Comparison of ENCODE assay signal across 1 cellular context in the genomic region with DNA sequence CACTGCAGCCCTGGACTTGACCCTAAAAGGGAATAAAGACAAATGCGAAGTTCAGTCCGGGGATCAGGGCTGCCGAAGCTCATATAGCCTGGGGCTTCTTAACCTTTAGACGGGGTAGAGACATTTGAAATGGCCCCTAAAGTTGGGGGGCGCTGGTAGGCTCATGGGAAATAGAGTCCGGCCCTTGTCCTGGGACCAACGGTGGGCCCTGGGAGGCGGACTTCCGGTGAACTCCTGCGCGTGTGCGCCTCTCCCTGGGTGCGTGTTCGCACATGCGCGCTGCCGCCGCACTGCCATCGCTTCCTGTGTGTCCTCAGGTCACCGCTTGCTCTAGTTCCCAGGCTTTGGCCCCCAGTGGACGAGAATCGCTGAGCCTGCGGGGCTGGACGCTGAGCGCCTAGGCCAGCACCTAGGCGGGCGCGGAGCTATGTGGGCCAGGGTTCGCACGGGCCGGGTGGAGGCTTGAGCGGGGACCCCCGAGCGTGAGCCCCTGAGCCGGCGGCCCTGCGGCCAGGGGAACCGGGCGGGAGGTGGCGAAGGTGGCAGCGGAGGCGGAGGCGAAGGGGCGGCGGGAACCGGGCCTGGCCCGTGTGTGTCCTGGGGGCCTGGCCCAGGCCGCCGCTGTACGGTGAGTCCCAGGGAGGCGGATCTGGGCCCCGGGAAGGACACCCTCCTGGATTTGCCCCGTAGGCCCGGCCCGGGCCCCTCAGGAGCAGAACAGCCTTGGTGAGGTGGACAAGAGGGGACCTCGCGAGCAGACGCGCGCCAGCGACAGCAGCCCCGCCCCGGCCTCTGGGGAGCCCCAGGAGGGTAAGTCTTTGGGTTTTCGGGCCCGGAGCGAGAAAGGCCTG.
TF ChIP-seq lines count a peak whose summit lies in the region.

No MANE protein-coding gene starts in this region.

TF ChIP-seq in GM12878, 131 proteins besides CTCF, POLR2A, EP300 and RAD21 (continued from another document):
- TF ChIP-seq, protein P1, sequence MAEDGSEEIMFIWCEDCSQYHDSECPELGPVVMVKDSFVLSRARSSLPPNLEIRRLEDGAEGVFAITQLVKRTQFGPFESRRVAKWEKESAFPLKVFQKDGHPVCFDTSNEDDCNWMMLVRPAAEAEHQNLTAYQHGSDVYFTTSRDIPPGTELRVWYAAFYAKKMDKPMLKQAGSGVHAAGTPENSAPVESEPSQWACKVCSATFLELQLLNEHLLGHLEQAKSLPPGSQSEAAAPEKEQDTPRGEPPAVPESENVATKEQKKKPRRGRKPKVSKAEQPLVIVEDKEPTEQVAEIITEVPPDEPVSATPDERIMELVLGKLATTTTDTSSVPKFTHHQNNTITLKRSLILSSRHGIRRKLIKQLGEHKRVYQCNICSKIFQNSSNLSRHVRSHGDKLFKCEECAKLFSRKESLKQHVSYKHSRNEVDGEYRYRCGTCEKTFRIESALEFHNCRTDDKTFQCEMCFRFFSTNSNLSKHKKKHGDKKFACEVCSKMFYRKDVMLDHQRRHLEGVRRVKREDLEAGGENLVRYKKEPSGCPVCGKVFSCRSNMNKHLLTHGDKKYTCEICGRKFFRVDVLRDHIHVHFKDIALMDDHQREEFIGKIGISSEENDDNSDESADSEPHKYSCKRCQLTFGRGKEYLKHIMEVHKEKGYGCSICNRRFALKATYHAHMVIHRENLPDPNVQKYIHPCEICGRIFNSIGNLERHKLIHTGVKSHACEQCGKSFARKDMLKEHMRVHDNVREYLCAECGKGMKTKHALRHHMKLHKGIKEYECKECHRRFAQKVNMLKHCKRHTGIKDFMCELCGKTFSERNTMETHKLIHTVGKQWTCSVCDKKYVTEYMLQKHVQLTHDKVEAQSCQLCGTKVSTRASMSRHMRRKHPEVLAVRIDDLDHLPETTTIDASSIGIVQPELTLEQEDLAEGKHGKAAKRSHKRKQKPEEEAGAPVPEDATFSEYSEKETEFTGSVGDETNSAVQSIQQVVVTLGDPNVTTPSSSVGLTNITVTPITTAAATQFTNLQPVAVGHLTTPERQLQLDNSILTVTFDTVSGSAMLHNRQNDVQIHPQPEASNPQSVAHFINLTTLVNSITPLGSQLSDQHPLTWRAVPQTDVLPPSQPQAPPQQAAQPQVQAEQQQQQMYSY (CRISPR knock-in tag; IDR thresholded peaks at IDR 0.05): no peak
- TF ChIP-seq IKZF1 (conservative IDR thresholded peaks at IDR 0.05): peak; percentile 91
- TF ChIP-seq SIX5 (IDR thresholded peaks at IDR 0.05; ENCODE audit: low read depth, low read length, severe bottlenecking): peak; percentile 67
- no peak for TF ChIP-seq YBX1 (IDR thresholded peaks at IDR 0.05)
- peak; percentile 13 to 64; a peak in 2 of 4 replicates for TF ChIP-seq BHLHE40 (IDR thresholded peaks at IDR 0.05; ENCODE audit: borderline replicate concordance in 1 of 2, low read depth in 2 of 2, low read length in 1 of 2)
- peak; percentile 53 to 87 for TF ChIP-seq SRF (IDR thresholded peaks at IDR 0.05; ENCODE audit: low read depth in 2 of 2, low read length in 2 of 2)
- TF ChIP-seq ZNF274 (IDR thresholded peaks at IDR 0.05; ENCODE audit: insufficient read depth, insufficient read length): no peak
- peak; percentile 85 for TF ChIP-seq NRF1 (conservative IDR thresholded peaks at IDR 0.05; ENCODE audit: low read depth, low read length)
- peak; percentile 75 for TF ChIP-seq HCFC1 (IDR thresholded peaks at IDR 0.05; ENCODE audit: low read length)
- no peak for TF ChIP-seq RFX5 (IDR thresholded peaks at IDR 0.05; ENCODE audit: low read depth, low read length)
- no peak for TF ChIP-seq POU2F2 (IDR thresholded peaks at IDR 0.05; ENCODE audit: borderline replicate concordance, low read depth, low read length)
- peak; percentile 44 for TF ChIP-seq CREB1 (IDR thresholded peaks at IDR 0.05; ENCODE audit: low read depth)
- TF ChIP-seq, protein P2, sequence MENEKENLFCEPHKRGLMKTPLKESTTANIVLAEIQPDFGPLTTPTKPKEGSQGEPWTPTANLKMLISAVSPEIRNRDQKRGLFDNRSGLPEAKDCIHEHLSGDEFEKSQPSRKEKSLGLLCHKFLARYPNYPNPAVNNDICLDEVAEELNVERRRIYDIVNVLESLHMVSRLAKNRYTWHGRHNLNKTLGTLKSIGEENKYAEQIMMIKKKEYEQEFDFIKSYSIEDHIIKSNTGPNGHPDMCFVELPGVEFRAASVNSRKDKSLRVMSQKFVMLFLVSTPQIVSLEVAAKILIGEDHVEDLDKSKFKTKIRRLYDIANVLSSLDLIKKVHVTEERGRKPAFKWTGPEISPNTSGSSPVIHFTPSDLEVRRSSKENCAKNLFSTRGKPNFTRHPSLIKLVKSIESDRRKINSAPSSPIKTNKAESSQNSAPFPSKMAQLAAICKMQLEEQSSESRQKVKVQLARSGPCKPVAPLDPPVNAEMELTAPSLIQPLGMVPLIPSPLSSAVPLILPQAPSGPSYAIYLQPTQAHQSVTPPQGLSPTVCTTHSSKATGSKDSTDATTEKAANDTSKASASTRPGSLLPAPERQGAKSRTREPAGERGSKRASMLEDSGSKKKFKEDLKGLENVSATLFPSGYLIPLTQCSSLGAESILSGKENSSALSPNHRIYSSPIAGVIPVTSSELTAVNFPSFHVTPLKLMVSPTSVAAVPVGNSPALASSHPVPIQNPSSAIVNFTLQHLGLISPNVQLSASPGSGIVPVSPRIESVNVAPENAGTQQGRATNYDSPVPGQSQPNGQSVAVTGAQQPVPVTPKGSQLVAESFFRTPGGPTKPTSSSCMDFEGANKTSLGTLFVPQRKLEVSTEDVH (IDR thresholded peaks at IDR 0.05; ENCODE audit: low read depth, partially characterized antibody): no peak
- TF ChIP-seq GABPA (IDR thresholded peaks at IDR 0.05; ENCODE audit: low read depth): peak; percentile 84
- TF ChIP-seq RUNX3 (IDR thresholded peaks at IDR 0.05; ENCODE audit: low read length): peak; percentile 36
- TF ChIP-seq TCF12 (IDR thresholded peaks at IDR 0.05; ENCODE audit: low read depth, low read length): 0 out of 2 replicates have a peak, but pooled peaks have one; percentile 35
- TF ChIP-seq, protein P3, sequence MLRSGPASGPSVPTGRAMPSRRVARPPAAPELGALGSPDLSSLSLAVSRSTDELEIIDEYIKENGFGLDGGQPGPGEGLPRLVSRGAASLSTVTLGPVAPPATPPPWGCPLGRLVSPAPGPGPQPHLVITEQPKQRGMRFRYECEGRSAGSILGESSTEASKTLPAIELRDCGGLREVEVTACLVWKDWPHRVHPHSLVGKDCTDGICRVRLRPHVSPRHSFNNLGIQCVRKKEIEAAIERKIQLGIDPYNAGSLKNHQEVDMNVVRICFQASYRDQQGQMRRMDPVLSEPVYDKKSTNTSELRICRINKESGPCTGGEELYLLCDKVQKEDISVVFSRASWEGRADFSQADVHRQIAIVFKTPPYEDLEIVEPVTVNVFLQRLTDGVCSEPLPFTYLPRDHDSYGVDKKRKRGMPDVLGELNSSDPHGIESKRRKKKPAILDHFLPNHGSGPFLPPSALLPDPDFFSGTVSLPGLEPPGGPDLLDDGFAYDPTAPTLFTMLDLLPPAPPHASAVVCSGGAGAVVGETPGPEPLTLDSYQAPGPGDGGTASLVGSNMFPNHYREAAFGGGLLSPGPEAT (IDR thresholded peaks at IDR 0.05; ENCODE audit: low read depth): peak; percentile 82
- TF ChIP-seq, protein P4, sequence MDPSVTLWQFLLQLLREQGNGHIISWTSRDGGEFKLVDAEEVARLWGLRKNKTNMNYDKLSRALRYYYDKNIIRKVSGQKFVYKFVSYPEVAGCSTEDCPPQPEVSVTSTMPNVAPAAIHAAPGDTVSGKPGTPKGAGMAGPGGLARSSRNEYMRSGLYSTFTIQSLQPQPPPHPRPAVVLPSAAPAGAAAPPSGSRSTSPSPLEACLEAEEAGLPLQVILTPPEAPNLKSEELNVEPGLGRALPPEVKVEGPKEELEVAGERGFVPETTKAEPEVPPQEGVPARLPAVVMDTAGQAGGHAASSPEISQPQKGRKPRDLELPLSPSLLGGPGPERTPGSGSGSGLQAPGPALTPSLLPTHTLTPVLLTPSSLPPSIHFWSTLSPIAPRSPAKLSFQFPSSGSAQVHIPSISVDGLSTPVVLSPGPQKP (IDR thresholded peaks at IDR 0.05; ENCODE audit: low read depth, low read length): peak; percentile 93
- TF ChIP-seq POLR2AphosphoS2 (IDR thresholded peaks at IDR 0.05; ENCODE audit: low read depth, low read length): peak; percentile 63; the same call in 1 of the 2 replicates
